In genomic region chr17:67998466-67998865, GRCh38 we compare ENCODE assay signal across 24 cellular contexts.
"Had no signal": no experiment of that assay in that cellular context is flagged by ENCODE, and none has a peak within 500 bp of the region (broad histone marks: within the 10 kb centered on the region; RNA-seq: fewer than 3 reads in every experiment).

No MANE protein-coding gene starts in this region.

- H3K27ac Mint-ChIP-seq: activated CD4-positive, alpha-beta T cell treated with anti-CD3 and anti-CD28 coated beads, Interleukin-2, amount 10 ng/mL, durations not matched to agents 24 days and 14 days; activated CD8-positive, alpha-beta T cell treated with anti-CD3 and anti-CD28 coated beads for 36 hours; activated naive CD4-positive, alpha-beta T cell treated with anti-CD3 and anti-CD28 coated beads, Interleukin-2, amount 50 U/mL, for 24 hours; activated T-cell treated with anti-CD3 and anti-CD28 coated beads, Interleukin-2, amount 50 U/mL, for 24 hours; activated T-helper 2 cell treated with anti-CD3 and anti-CD28 coated beads, Interferon-gamma antibody, Interleukin-2, Interleukin-4, amounts not matched to agents 10 μg/mL and 5 μg/mL and 100 μg/mL, durations not matched to agents 14 hours and 24 hours and 36 hours; naive thymus-derived CD4-positive, alpha-beta T cell; T-cell had no signal

- DNase-seq: activated CD4-positive, alpha-beta T cell treated with anti-CD3 and anti-CD28 coated beads, Interleukin-2, amount 10 ng/mL, durations not matched to agents 24 days and 14 days; activated CD4-positive, CD25-positive, alpha-beta regulatory T cell; activated CD8-positive, alpha-beta T cell treated with anti-CD3 and anti-CD28 coated beads for 36 hours; activated T-cell treated with anti-CD3 and anti-CD28 coated beads, Interleukin-2, amount 50 U/mL, for 24 hours; adrenal gland; dermis blood vessel endothelial cell; effector memory CD4-positive, alpha-beta T cell; mesendoderm; naive thymus-derived CD4-positive, alpha-beta T cell; sigmoid colon; stimulated activated CD4-positive, alpha-beta T cell treated with anti-CD3 and anti-CD28 coated beads, Interleukin-4, amount 100 ng/mL, for 4 hours; stimulated activated naive CD8-positive, alpha-beta T cell treated with anti-CD3 and anti-CD28 coated beads, Interleukin-15, Interleukin-2, amounts not matched to agents 100 U/mL and 50 U/mL, for 24 hours; substantia nigra; T-cell; T-helper 9 cell; tibial artery; uterus had no signal

- H3K36me3 Mint-ChIP-seq: activated naive CD4-positive, alpha-beta T cell treated with anti-CD3 and anti-CD28 coated beads, Interleukin-2, amount 50 U/mL, for 24 hours; T-cell had no signal

- H3K9ac ChIP-seq: parathyroid adenoma had no signal

- H3K9me3 Mint-ChIP-seq: activated CD4-positive, alpha-beta T cell treated with anti-CD3 and anti-CD28 coated beads, Interleukin-2, amount 10 ng/mL, durations not matched to agents 24 days and 14 days; activated CD8-positive, alpha-beta T cell treated with anti-CD3 and anti-CD28 coated beads for 36 hours; activated naive CD4-positive, alpha-beta T cell treated with anti-CD3 and anti-CD28 coated beads, Interleukin-2, amount 50 U/mL, for 24 hours; activated T-cell treated with anti-CD3 and anti-CD28 coated beads, Interleukin-2, amount 50 U/mL, for 24 hours; activated T-helper 2 cell treated with anti-CD3 and anti-CD28 coated beads, Interferon-gamma antibody, Interleukin-2, Interleukin-4, amounts not matched to agents 10 μg/mL and 5 μg/mL and 100 μg/mL, durations not matched to agents 14 hours and 24 hours and 36 hours; T-cell had no signal

- H3K27ac ChIP-seq: adrenal gland, esophagus muscularis mucosa, neutrophil, parathyroid adenoma, sigmoid colon, spleen, tibial artery, uterus had no signal

- H3K4me3 Mint-ChIP-seq: activated CD4-positive, alpha-beta T cell treated with anti-CD3 and anti-CD28 coated beads, Interleukin-2, amount 10 ng/mL, durations not matched to agents 24 days and 14 days; activated CD8-positive, alpha-beta T cell treated with anti-CD3 and anti-CD28 coated beads for 36 hours; activated naive CD4-positive, alpha-beta T cell treated with anti-CD3 and anti-CD28 coated beads, Interleukin-2, amount 50 U/mL, for 24 hours; activated T-cell treated with anti-CD3 and anti-CD28 coated beads, Interleukin-2, amount 50 U/mL, for 24 hours; T-cell had no signal

- H3K36me3 ChIP-seq: adrenal gland, esophagus muscularis mucosa, neutrophil, sigmoid colon, spleen, tibial artery, uterus had no signal

- H2AFZ ChIP-seq: parathyroid adenoma had no signal

- ATAC-seq: activated CD8-positive, alpha-beta T cell treated with anti-CD3 and anti-CD28 coated beads for 36 hours; naive thymus-derived CD4-positive, alpha-beta T cell; stimulated activated naive CD8-positive, alpha-beta T cell treated with anti-CD3 and anti-CD28 coated beads, Interleukin-15, Interleukin-2, amounts not matched to agents 100 U/mL and 50 U/mL, for 24 hours had no signal

- H3K4me3 ChIP-seq: adrenal gland, esophagus muscularis mucosa, sigmoid colon, spleen, tibial artery, uterus had no signal

- FAIRE-seq: endothelial cell of umbilical vein had no signal

- H3K27me3 ChIP-seq: adrenal gland, esophagus muscularis mucosa, sigmoid colon, tibial artery, uterus had no signal

- H3K79me2 ChIP-seq: parathyroid adenoma had no signal

- H3K9me3 ChIP-seq: adrenal gland, esophagus muscularis mucosa, neutrophil, sigmoid colon, spleen, tibial artery, uterus had no signal
